Comparison of ENCODE assay signal across 31 cellular contexts in the genomic region with DNA sequence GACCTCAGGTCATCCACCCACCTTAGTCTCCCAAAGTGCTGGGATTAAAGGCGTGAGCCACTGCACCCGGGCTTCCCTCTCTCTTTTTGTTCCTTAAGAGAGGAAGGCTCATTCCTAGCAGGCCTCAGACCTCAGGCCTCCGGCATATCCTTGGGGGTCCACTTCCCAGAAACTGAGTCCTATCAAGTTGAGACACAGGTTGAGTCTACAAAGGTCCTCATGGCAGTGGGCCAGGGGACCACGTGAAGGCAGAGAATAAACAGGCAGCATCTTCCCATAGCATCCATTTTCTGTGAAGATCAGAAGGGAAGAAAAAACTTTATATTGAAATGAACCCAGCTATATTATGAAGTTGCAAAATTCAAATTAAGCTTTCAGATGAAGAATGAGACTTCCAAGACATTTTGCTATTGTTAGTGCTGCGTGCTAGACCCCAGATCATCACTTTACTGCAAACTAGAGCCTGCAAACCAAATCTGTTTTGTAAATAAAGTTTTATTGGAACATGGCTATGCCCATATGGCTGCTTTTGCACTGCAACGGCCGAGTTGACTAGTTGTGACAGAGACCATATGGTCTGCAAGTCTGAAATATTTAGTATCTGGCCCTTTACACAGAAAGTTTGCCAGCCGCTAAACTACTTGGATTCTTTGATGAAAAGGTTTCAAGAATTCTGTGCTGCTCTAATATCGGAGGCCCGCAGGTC. TPM values are rescaled to one million over a fixed set of nuclear protein-coding genes. Genes with fewer than 3 reads are reported as not detected.
"Had no signal": no experiment of that assay in that cellular context is flagged by ENCODE, and none has a peak within 500 bp of the region (broad histone marks: within the 10 kb centered on the region; RNA-seq: fewer than 3 reads in every experiment).

No MANE protein-coding gene starts in this region.

- H3K36me3 ChIP-seq: cardiac muscle cell had no signal

- H3K27ac ChIP-seq: cardiac muscle cell, PC-9, RWPE1, VCaP had no signal

- DNase-seq: activated B cell treated with CpG ODN at 0.5 μM for 24 hours; activated CD4-positive, alpha-beta memory T cell treated with anti-CD3 and anti-CD28 coated beads for 36 hours; activated CD4-positive, alpha-beta T cell treated with anti-CD3 and anti-CD28 coated beads for 4 hours; activated CD4-positive, alpha-beta T cell treated with anti-CD3 and anti-CD28 coated beads, Interleukin-2, amount 50 U/mL, for 1 hour; activated CD4-positive, CD25-positive, alpha-beta regulatory T cell treated with anti-CD3 and anti-CD28 coated beads, Interleukin-2, amount 50 U/mL, for 72 hours; activated CD8-positive, alpha-beta memory T cell treated with anti-CD3 and anti-CD28 coated beads, Interleukin-2, amount 50 U/mL, for 4 hours; activated naive CD4-positive, alpha-beta T cell treated with anti-CD3 and anti-CD28 coated beads, Interleukin-2, amount 10 ng/mL, durations not matched to agents 7 days and 5 days; activated naive CD8-positive, alpha-beta T cell treated with anti-CD3 and anti-CD28 coated beads, Interleukin-2, amount 50 U/mL, for 24 hours; activated T-cell treated with anti-CD3 and anti-CD28 coated beads for 4 hours; activated T-cell treated with anti-CD3 and anti-CD28 coated beads, Interleukin-2, amount 50 U/mL, for 4 hours; anterior cingulate cortex; NCI-H1105; NCI-H1417 treated with DMSO at 0.1 percent for 48 hours; NCI-H2029; NCI-H2227 treated with DMSO at 0.1 percent for 48 hours; NCI-H69; NK-92 treated with Interleukin-12 subunit alpha and Interleukin-12 subunit beta, amount 100 ng/mL, for 24 hours; PC-9; SIG-M5; SW 1271; T-helper 1 cell; T-helper 2 cell; T-helper 9 cell had no signal

- H3K4me2 ChIP-seq: PC-9 had no signal

- FAIRE-seq: RCC 7860 had no signal

- H2AFZ ChIP-seq: PC-9 had no signal

- ATAC-seq: activated naive CD8-positive, alpha-beta T cell treated with anti-CD3 and anti-CD28 coated beads, Interleukin-2, amount 50 U/mL, for 24 hours; activated T-cell treated with anti-CD3 and anti-CD28 coated beads, Interleukin-2, amount 50 U/mL, for 4 hours; Right ventricle myocardium inferior had no signal

- H3K4me3 ChIP-seq: cardiac muscle cell, PC-9 had no signal

- H3K27me3 ChIP-seq: cardiac muscle cell had no signal

RNA-seq across cellular contexts. Expression of gene CELA2A, which starts 3.5 kb away (rescaled TPM):
- total RNA-seq: activated B cell treated with CpG ODN at 0.5 μM for 24 hours; activated CD4-positive, alpha-beta memory T cell treated with anti-CD3 and anti-CD28 coated beads for 36 hours; activated T-helper 1 cell treated with anti-CD3 and anti-CD28 coated beads, Interleukin-12 subunit alpha, Interleukin-12 subunit beta, Interleukin-2, Interleukin-4 antibody, amounts not matched to agents 30 ng/mL and 10 ng/mL and 1 ng/mL, durations not matched to agents 14 hours and 24 hours and 36 hours; cardiac muscle cell; M059J; OCI-LY7; PC-9; Right ventricle myocardium inferior had no signal

RNA-seq across cellular contexts. Expression of gene CTRC, which starts 14.8 kb away (rescaled TPM):
- total RNA-seq: cardiac muscle cell, OCI-LY7, PC-9, Right ventricle myocardium inferior had no signal

RNA-seq across cellular contexts. Expression of gene CELA2B, which starts 22.9 kb away (rescaled TPM):
- total RNA-seq: activated B cell treated with CpG ODN at 0.5 μM for 24 hours; activated CD4-positive, alpha-beta memory T cell treated with anti-CD3 and anti-CD28 coated beads for 36 hours; activated T-helper 1 cell treated with anti-CD3 and anti-CD28 coated beads, Interleukin-12 subunit alpha, Interleukin-12 subunit beta, Interleukin-2, Interleukin-4 antibody, amounts not matched to agents 30 ng/mL and 10 ng/mL and 1 ng/mL, durations not matched to agents 14 hours and 24 hours and 36 hours; cardiac muscle cell; M059J; OCI-LY7; PC-9; Right ventricle myocardium inferior had no signal
